Comparison of ENCODE assay signal across 9 cellular contexts in genomic region chr2:225429718-225430117, GRCh38. TPM values are rescaled to one million over a fixed set of nuclear protein-coding genes. Genes with fewer than 3 reads are reported as not detected.
A peak's percentile ranks its signal among the peaks of the same experiment; 100 is the strongest.
DNase-seq lines count a peak whose midpoint lies in the region; ATAC-seq, FAIRE-seq and TF ChIP-seq lines count a peak whose summit lies in the region.
"Had no signal": no experiment of that assay in that cellular context is flagged by ENCODE, and none has a peak within 500 bp of the region (broad histone marks: within the 10 kb centered on the region; RNA-seq: fewer than 3 reads in every experiment).

No MANE protein-coding gene starts in this region.

- no peaks in the 10 kb centered on the region for H3K36me3 ChIP-seq in small intestine (ENCODE audit: control insufficient read depth in 2 of 2, insufficient read depth in 2 of 2, low read length in 2 of 2)

- H3K4me3 ChIP-seq in LNCaP clone FGC (ENCODE audit: low read depth, low read length) (no peak overlapping the region), small intestine (ENCODE audit: low read depth in 1 of 2, low read length in 2 of 2) (no peak overlapping the region), lower leg skin (ENCODE audit: low read depth, poor library complexity, severe bottlenecking) (no peak overlapping the region)

- DNase-seq in LNCaP clone FGC (ENCODE audit: low read depth) = peak; percentile 19
- DNase-seq in OCI-M1 (lab: John Stamatoyannopoulos, UW) = peak; percentile 70
- DNase-seq in foreskin melanocyte = peak; percentile 66
- peak; percentile 12 for DNase-seq in small intestine
- no peak for DNase-seq in stimulated activated CD4-positive, alpha-beta T cell treated with anti-CD3 and anti-CD28 coated beads, Interleukin-4, amount 100 ng/mL, for 24 hours
- no peak for DNase-seq in lower leg skin (ENCODE audit: low spot score in 2 of 2)
- DNase-seq: activated CD4-positive, alpha-beta T cell treated with anti-CD3 and anti-CD28 coated beads, Interleukin-2, amount 50 U/mL, for 1 hour; NCI-H1048 had no signal

- H3K27me3 ChIP-seq in small intestine (ENCODE audit: control insufficient read depth in 2 of 2, insufficient read depth in 2 of 2, low read length in 2 of 2) = peaks cover 0 to 1% of the 10 kb centered on the region in 2 donors

- no peak for TF ChIP-seq CTCF in LNCaP clone FGC (IDR thresholded peaks at IDR 0.05; ENCODE audit: control insufficient read depth, extremely low read depth, insufficient read depth)
- no peak for TF ChIP-seq CTCF in lower leg skin (IDR thresholded peaks at IDR 0.05)

- no peak for TF ChIP-seq POLR2A in lower leg skin (IDR thresholded peaks at IDR 0.05)

- no peak for FAIRE-seq in small intestine (lab: Jason Lieb, UNC)

- H3K9me3 ChIP-seq in small intestine (ENCODE audit: control insufficient read depth, low read depth) = no peaks in the 10 kb centered on the region

- H3K4me1 ChIP-seq in small intestine (ENCODE audit: control insufficient read depth in 2 of 2, insufficient read depth in 1 of 2, low read depth in 1 of 2, low read length in 1 of 2) = no peaks in the 10 kb centered on the region

- WGBS in small intestine, 3 donors = 36 to 56% (median 46%) methylated on average over 4 of the region's 4 CpGs
- 37 to 43% methylated on average over 4 of the region's 4 CpGs for WGBS in lower leg skin, 2 donors

- no peak for ATAC-seq in HG03571 (IDR thresholded peaks at IDR 0.05; ENCODE audit: unreplicated experiment)

- no peak overlapping the region for H3K27ac ChIP-seq in small intestine (ENCODE audit: low read depth in 1 of 2, low read length in 1 of 2)

- intact Hi-C loops in lower leg skin (cut with DNase I; ENCODE audit: low total_unique reads) = no loop called here

RNA-seq across cellular contexts. Expression of gene NYAP2, which starts 30.2 kb away (rescaled TPM):
- under 1 TPM in 1 of 3 donors, not detected in 2; 0.12 TPM for polyA plus RNA-seq in small intestine
- not detected for total RNA-seq in lower leg skin

Comparison
In these comparisons a context has a peak if more than half of its experiments do, and no peak if none do; other contexts are left out.
1. DNase-seq: peak in LNCaP clone FGC (single experiment), OCI-M1 (single experiment), foreskin melanocyte (single experiment) and small intestine (single experiment); none in stimulated activated CD4-positive, alpha-beta T cell treated with anti-CD3 and anti-CD28 coated beads, Interleukin-4, amount 100 ng/mL, for 24 hours (single experiment) and lower leg skin (0 of 2).